Comparison of ENCODE assay signal across 13 cellular contexts in genomic region chr20:48928832-48929725, GRCh38. TPM values are rescaled to one million over a fixed set of nuclear protein-coding genes. Genes with fewer than 3 reads are reported as not detected.
DNase-seq lines count a peak whose midpoint lies in the region; ATAC-seq, FAIRE-seq and TF ChIP-seq lines count a peak whose summit lies in the region.
"Had no signal": no experiment of that assay in that cellular context is flagged by ENCODE, and none has a peak within 500 bp of the region (broad histone marks: within the 10 kb centered on the region; RNA-seq: fewer than 3 reads in every experiment).

No MANE protein-coding gene starts in this region.

- TF ChIP-seq CTCF in kidney (IDR thresholded peaks at IDR 0.05; ENCODE audit: borderline replicate concordance, extremely low read depth, insufficient read depth): no peak
- TF ChIP-seq CTCF in smooth muscle cell (IDR thresholded peaks at IDR 0.05; ENCODE audit: borderline replicate concordance, insufficient read depth, poor library complexity, severe bottlenecking): no peak

- peaks cover 14% of the 10 kb centered on the region for H3K79me1 ChIP-seq in neuronal stem cell (ENCODE audit: low read depth, low read length)

- no peak overlapping the region for H2AFZ ChIP-seq in smooth muscle cell (ENCODE audit: low read depth)
- H2AFZ ChIP-seq in neuronal stem cell (ENCODE audit: low read length): no peak overlapping the region

- no peaks in the 10 kb centered on the region for H3K9me3 ChIP-seq in kidney (ENCODE audit: control insufficient read depth in 1 of 2, low read length in 2 of 2)
- H3K9me3 ChIP-seq in smooth muscle cell (replicated peaks; ENCODE audit: low read depth): no peaks in the 10 kb centered on the region
- no peaks in the 10 kb centered on the region for H3K9me3 ChIP-seq in neuronal stem cell (replicated peaks in 1 of 2; ENCODE audit: control insufficient read depth in 2 of 2, insufficient read depth in 1 of 2, low read depth in 1 of 2, low read length in 2 of 2)

- peaks cover 95% of the 10 kb centered on the region for H4K20me1 ChIP-seq in smooth muscle cell (ENCODE audit: low read depth)

- H4K8ac ChIP-seq in neuronal stem cell (ENCODE audit: low read depth, low read length): no peak overlapping the region

- H2BK12ac ChIP-seq in neuronal stem cell (ENCODE audit: low read length): no peak overlapping the region

- no peak overlapping the region for H3K14ac ChIP-seq in neuronal stem cell (ENCODE audit: low read length)

- H3K9ac ChIP-seq in kidney (ENCODE audit: low read length in 2 of 2): peak overlapping the region in 1 of 2 donors; percentile 29
- no peak overlapping the region for H3K9ac ChIP-seq in smooth muscle cell (ENCODE audit: low read depth)
- H3K9ac ChIP-seq in neuronal stem cell (ENCODE audit: low read depth, low read length, poor library complexity): no peak overlapping the region

- H3K27me3 ChIP-seq in smooth muscle cell (ENCODE audit: low read depth): no peaks in the 10 kb centered on the region
- no peaks in the 10 kb centered on the region for H3K27me3 ChIP-seq in neuronal stem cell (ENCODE audit: control insufficient read depth in 3 of 3, insufficient read depth in 3 of 3, low read depth in 1 of 3, low read length in 3 of 3)

- H3K36me3 ChIP-seq in kidney (ENCODE audit: control insufficient read depth in 1 of 2, insufficient read depth in 2 of 2, low read length in 2 of 2): no peaks in the 10 kb centered on the region
- H3K36me3 ChIP-seq in smooth muscle cell (ENCODE audit: low read depth): no peaks in the 10 kb centered on the region
- H3K36me3 ChIP-seq in neuronal stem cell (replicated peaks in 1 of 2; ENCODE audit: control insufficient read depth in 2 of 2, insufficient read depth in 2 of 2, low read length in 2 of 2): peaks cover 0 to 3% of the 10 kb centered on the region in 2 donors

- H3K23ac ChIP-seq in neuronal stem cell (ENCODE audit: low read depth, low read length, poor library complexity): no peak overlapping the region

- no peak overlapping the region for H2BK120ac ChIP-seq in neuronal stem cell (ENCODE audit: low read depth, low read length)

- no peak overlapping the region for H2BK15ac ChIP-seq in neuronal stem cell (ENCODE audit: low read length)

- intact Hi-C loops in kidney (cut with DNase I): no loop called here

- H3K4ac ChIP-seq in neuronal stem cell (ENCODE audit: low read length): no peak overlapping the region

- ATAC-seq in GM18520 (IDR thresholded peaks at IDR 0.05; ENCODE audit: unreplicated experiment): no peak
- ATAC-seq in HG02571 (IDR thresholded peaks at IDR 0.05; ENCODE audit: unreplicated experiment): no peak
- ATAC-seq in HG02970 (IDR thresholded peaks at IDR 0.05; ENCODE audit: low FRiP score, unreplicated experiment): no peak

- H3K79me2 ChIP-seq in smooth muscle cell (ENCODE audit: low read depth): peaks cover 93% of the 10 kb centered on the region

- no peaks in the 10 kb centered on the region for H3F3A ChIP-seq in smooth muscle cell (ENCODE audit: low read depth)

- H3K27ac ChIP-seq in cingulate gyrus (ENCODE audit: low read depth, low read length): peak overlapping the region; percentile 66
- H3K27ac ChIP-seq in kidney (ENCODE audit: low read depth in 2 of 2, low read length in 2 of 2): peak overlapping the region; percentile 54 to 72
- peak overlapping the region; percentile 30 for H3K27ac ChIP-seq in smooth muscle cell (ENCODE audit: low read depth)
- H3K27ac ChIP-seq in neuronal stem cell (replicated peaks; ENCODE audit: low read length): no peak overlapping the region

- H2BK5ac ChIP-seq in neuronal stem cell (ENCODE audit: low read length): no peak overlapping the region

- WGBS in smooth muscle cell (ENCODE audit: low lambda C conversion rate): 91% methylated on average over 3 of the region's 3 CpGs
- WGBS in neuronal stem cell (ENCODE audit: extremely low coverage in 2 of 2, insufficient read length in 2 of 2, insufficient replicate concordance in 1 of 2), 2 donors: no CpG with 5 or more reads among the region's 3 CpGs

- no peak overlapping the region for H4K91ac ChIP-seq in neuronal stem cell (ENCODE audit: low read depth, low read length, poor library complexity)

- DNase-seq in GM03348 (ENCODE audit: low spot score) (peak; percentile 73), kidney (no peak), smooth muscle cell (lab: John Stamatoyannopoulos, UW; ENCODE audit: unreplicated experiment) (no peak), neuronal stem cell (ENCODE audit: low spot score) (no peak)
- DNase-seq: CD4-positive, CD25-positive, alpha-beta regulatory T cell; effector CD4-positive, alpha-beta T cell; immature natural killer cell; NCI-H187 treated with DMSO at 0.1 percent for 48 hours had no signal

- no peak overlapping the region for H2AK5ac ChIP-seq in neuronal stem cell (ENCODE audit: low read depth, low read length)

- H3K4me2 ChIP-seq in smooth muscle cell (peak overlapping the region; percentile 26), neuronal stem cell (ENCODE audit: insufficient read depth, low read length, poor library complexity, severe bottlenecking) (no peak overlapping the region)

- peaks cover 13 to 19% of the 10 kb centered on the region in 2 donors for H3K4me1 ChIP-seq in kidney (ENCODE audit: control insufficient read depth in 1 of 2, insufficient read depth in 1 of 2, low read depth in 1 of 2, low read length in 2 of 2)
- H3K4me1 ChIP-seq in smooth muscle cell (ENCODE audit: low read depth): no peaks in the 10 kb centered on the region
- H3K4me1 ChIP-seq in neuronal stem cell (ENCODE audit: control insufficient read depth in 2 of 2, insufficient read depth in 1 of 2, low read depth in 1 of 2, low read length in 2 of 2): no peaks in the 10 kb centered on the region

- no peak for FAIRE-seq in kidney (lab: Jason Lieb, UNC)

- H3K4me3 ChIP-seq in kidney (ENCODE audit: low read length in 2 of 2) (no peak overlapping the region), smooth muscle cell (no peak overlapping the region), neuronal stem cell (ENCODE audit: low read length in 2 of 2) (no peak overlapping the region)
- H3K4me3 ChIP-seq: skin epidermis had no signal

- H3K18ac ChIP-seq in neuronal stem cell (ENCODE audit: low read length): no peak overlapping the region

RNA-seq across cellular contexts. Expression of gene ARFGEF2, which starts 7.6 kb away (rescaled TPM):
- total RNA-seq in kidney (36.9 TPM), smooth muscle cell (29.6 and 34.6 TPM in 2 replicates)
- polyA plus RNA-seq in kidney (ENCODE audit: insufficient read depth, low read depth, low replicate concordance) (7.4 TPM), smooth muscle cell (6.5 and 9.4 TPM in 2 replicates)
- polyA plus RNA-seq in neuronal stem cell (2013, experiment 1 of 2): 4.5 TPM
- polyA plus RNA-seq in neuronal stem cell (2013, experiment 2 of 2): 4.9 TPM
